ENCODE assay signal across 2 cellular contexts in genomic region chr4:1376841-1377605, GRCh38.
TF ChIP-seq lines count a peak whose summit lies in the region.

No MANE protein-coding gene starts in this region.

TF ChIP-seq in HEK293, 187 proteins besides CTCF, POLR2A, EP300 and RAD21:
- no peak for TF ChIP-seq ZNF302 (tag by site-specific recombination; IDR thresholded peaks at IDR 0.05; ENCODE audit: low read depth)
- TF ChIP-seq, protein P1, sequence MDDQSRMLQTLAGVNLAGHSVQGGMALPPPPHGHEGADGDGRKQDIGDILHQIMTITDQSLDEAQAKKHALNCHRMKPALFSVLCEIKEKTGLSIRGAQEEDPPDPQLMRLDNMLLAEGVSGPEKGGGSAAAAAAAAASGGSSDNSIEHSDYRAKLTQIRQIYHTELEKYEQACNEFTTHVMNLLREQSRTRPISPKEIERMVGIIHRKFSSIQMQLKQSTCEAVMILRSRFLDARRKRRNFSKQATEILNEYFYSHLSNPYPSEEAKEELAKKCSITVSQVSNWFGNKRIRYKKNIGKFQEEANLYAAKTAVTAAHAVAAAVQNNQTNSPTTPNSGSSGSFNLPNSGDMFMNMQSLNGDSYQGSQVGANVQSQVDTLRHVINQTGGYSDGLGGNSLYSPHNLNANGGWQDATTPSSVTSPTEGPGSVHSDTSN (CRISPR knock-in tag; IDR thresholded peaks at IDR 0.05): no peak
- TF ChIP-seq, protein P2, sequence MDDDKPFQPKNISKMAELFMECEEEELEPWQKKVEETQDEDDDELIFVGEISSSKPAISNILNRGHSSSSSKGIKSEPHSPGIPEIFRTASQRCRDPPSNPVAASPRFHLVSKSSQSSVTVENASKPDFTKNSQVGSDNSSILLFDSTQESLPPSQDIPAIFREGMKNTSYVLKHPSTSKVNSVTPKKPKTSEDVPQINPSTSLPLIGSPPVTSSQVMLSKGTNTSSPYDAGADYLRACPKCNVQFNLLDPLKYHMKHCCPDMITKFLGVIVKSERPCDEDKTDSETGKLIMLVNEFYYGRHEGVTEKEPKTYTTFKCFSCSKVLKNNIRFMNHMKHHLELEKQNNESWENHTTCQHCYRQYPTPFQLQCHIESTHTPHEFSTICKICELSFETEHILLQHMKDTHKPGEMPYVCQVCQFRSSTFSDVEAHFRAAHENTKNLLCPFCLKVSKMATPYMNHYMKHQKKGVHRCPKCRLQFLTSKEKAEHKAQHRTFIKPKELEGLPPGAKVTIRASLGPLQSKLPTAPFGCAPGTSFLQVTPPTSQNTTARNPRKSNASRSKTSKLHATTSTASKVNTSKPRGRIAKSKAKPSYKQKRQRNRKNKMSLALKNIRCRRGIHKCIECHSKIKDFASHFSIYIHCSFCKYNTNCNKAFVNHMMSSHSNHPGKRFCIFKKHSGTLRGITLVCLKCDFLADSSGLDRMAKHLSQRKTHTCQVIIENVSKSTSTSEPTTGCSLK (tag by site-specific recombination; IDR thresholded peaks at IDR 0.05): no peak
- TF ChIP-seq ZNF623 (tag by site-specific recombination; IDR thresholded peaks at IDR 0.05): peak; percentile 67
- TF ChIP-seq SETDB1 (IDR thresholded peaks at IDR 0.05; ENCODE audit: insufficient read length, low read length): no peak

TF ChIP-seq in H1, 55 proteins besides CTCF, POLR2A, EP300 and RAD21:
- TF ChIP-seq GABPA (IDR thresholded peaks at IDR 0.05; ENCODE audit: borderline replicate concordance, insufficient read depth, low read length) (0 out of 2 replicates have a peak, but pooled peaks have one; percentile 40), TEAD4 (IDR thresholded peaks at IDR 0.05; ENCODE audit: low read depth, low read length) (no peak)
